29 cellular contexts compared by ENCODE assay signal in genomic region chr15:29880886-29881285, GRCh38. TPM values are rescaled to one million over a fixed set of nuclear protein-coding genes. Genes with fewer than 3 reads are reported as not detected.
"Had no signal": no experiment of that assay in that cellular context is flagged by ENCODE, and none has a peak within 500 bp of the region (broad histone marks: within the 10 kb centered on the region; RNA-seq: fewer than 3 reads in every experiment).

No MANE protein-coding gene starts in this region.

- ATAC-seq: activated CD8-positive, alpha-beta T cell treated with anti-CD3 and anti-CD28 coated beads for 36 hours; activated naive CD8-positive, alpha-beta T cell treated with anti-CD3 and anti-CD28 coated beads, Interleukin-2, amount 50 U/mL, for 24 hours; activated T-cell treated with anti-CD3 and anti-CD28 coated beads, Interleukin-2, amount 50 U/mL, for 4 hours; activated T-cell treated with anti-CD3 and anti-CD28 coated beads, Interleukin-2, amount 50 U/mL, for 72 hours; activated T-helper 17 cell treated with anti-CD3 and anti-CD28 coated beads, Interleukin-2, amount 50 U/mL, for 72 hours had no signal

- H3K9me3 ChIP-seq: ascending aorta had no signal

- H3K4me3 ChIP-seq: ascending aorta, cardiac muscle cell had no signal

- H3K36me3 ChIP-seq: ascending aorta, cardiac muscle cell had no signal

- H3K27me3 ChIP-seq: ascending aorta, cardiac muscle cell had no signal

- DNase-seq: activated B cell treated with CpG ODN at 0.5 μM for 24 hours; activated CD4-positive, alpha-beta memory T cell treated with anti-CD3 and anti-CD28 coated beads for 36 hours; activated CD4-positive, alpha-beta T cell treated with anti-CD3 and anti-CD28 coated beads for 4 hours; activated CD4-positive, alpha-beta T cell treated with anti-CD3 and anti-CD28 coated beads, Interleukin-2, amount 10 ng/mL, durations not matched to agents 24 days and 14 days; activated CD4-positive, alpha-beta T cell treated with anti-CD3 and anti-CD28 coated beads, Interleukin-2, amount 50 U/mL, for 1 hour; activated CD4-positive, alpha-beta T cell treated with anti-CD3 and anti-CD28 coated beads, Interleukin-2, amount 50 U/mL, for 4 hours; activated CD4-positive, CD25-positive, alpha-beta regulatory T cell treated with anti-CD3 and anti-CD28 coated beads, Interleukin-2, amount 50 U/mL, for 72 hours; activated CD8-positive, alpha-beta memory T cell treated with anti-CD3 and anti-CD28 coated beads, Interleukin-2, amount 50 U/mL, for 4 hours; activated CD8-positive, alpha-beta T cell treated with anti-CD3 and anti-CD28 coated beads for 36 hours; activated effector memory CD4-positive, alpha-beta T cell treated with anti-CD3 and anti-CD28 coated beads, Interleukin-2, amount 50 U/mL, for 16 hours; activated naive CD4-positive, alpha-beta T cell treated with anti-CD3 and anti-CD28 coated beads, Interleukin-2, amount 10 ng/mL, durations not matched to agents 7 days and 5 days; activated naive CD4-positive, alpha-beta T cell treated with Interleukin-2 at 50 U/mL for 16 hours; activated naive CD8-positive, alpha-beta T cell treated with anti-CD3 and anti-CD28 coated beads, Interleukin-2, amount 10 ng/mL, durations not matched to agents 7 days and 5 days; activated naive CD8-positive, alpha-beta T cell treated with anti-CD3 and anti-CD28 coated beads, Interleukin-2, amount 50 U/mL, for 24 hours; activated T-cell treated with anti-CD3 and anti-CD28 coated beads for 4 hours; activated T-cell treated with anti-CD3 and anti-CD28 coated beads, Interleukin-2, amount 50 U/mL, for 1 hour; activated T-cell treated with anti-CD3 and anti-CD28 coated beads, Interleukin-2, amount 50 U/mL, for 4 hours; activated T-cell treated with anti-CD3 and anti-CD28 coated beads, Interleukin-2, amount 50 U/mL, for 72 hours; amygdala; anterior cingulate cortex; caudate nucleus; cerebellar nuclear complex; T-helper 9 cell had no signal

- H3K27ac ChIP-seq: ascending aorta, cardiac muscle cell, VCaP had no signal

RNA-seq across cellular contexts. Expression of gene TJP1, which starts 58.6 kb away (rescaled TPM):
- total RNA-seq: activated CD4-positive, alpha-beta memory T cell treated with anti-CD3 and anti-CD28 coated beads for 36 hours; activated CD4-positive, alpha-beta T cell treated with anti-CD3 and anti-CD28 coated beads, Interleukin-2, amount 10 ng/mL, durations not matched to agents 24 days and 14 days; activated CD8-positive, alpha-beta memory T cell treated with anti-CD3 and anti-CD28 coated beads for 36 hours; activated CD8-positive, alpha-beta T cell treated with anti-CD3 and anti-CD28 coated beads for 36 hours; activated naive CD8-positive, alpha-beta T cell treated with anti-CD3 and anti-CD28 coated beads, Interleukin-2, amount 10 ng/mL, durations not matched to agents 7 days and 5 days; activated T-helper 1 cell treated with anti-CD3 and anti-CD28 coated beads, Interleukin-12 subunit alpha, Interleukin-12 subunit beta, Interleukin-2, Interleukin-4 antibody, amounts not matched to agents 30 ng/mL and 10 ng/mL and 1 ng/mL, durations not matched to agents 14 hours and 24 hours and 36 hours; activated T-helper 17 cell treated with anti-CD3 and anti-CD28 coated beads, Interleukin-2, amount 50 U/mL, for 72 hours had no signal
